ENCODE assay signal across 21 cellular contexts in the genomic region with DNA sequence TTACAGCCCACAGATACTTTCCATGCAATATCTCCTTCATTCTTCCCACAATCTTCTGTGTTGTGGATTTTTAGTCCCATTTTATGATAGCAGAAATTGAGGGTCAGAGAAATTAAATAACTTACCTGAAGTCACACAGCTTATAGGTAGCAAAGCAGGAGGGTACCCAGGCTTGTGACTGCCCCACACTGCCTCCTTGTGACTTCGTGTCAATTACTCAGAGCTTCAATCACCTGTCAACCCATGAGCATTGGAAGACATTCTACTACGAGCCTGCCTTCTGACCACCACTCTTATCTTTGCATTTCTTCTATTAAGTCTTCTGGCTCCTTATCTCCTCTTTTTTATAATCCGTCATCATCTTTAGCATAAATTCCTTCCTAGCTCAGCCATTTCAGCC.
"Had no signal": no experiment of that assay in that cellular context is flagged by ENCODE, and none has a peak within 500 bp of the region (broad histone marks: within the 10 kb centered on the region; RNA-seq: fewer than 3 reads in every experiment).

No MANE protein-coding gene starts in this region.

- DNase-seq: activated B cell treated with CpG ODN at 0.5 μM for 24 hours; activated CD4-positive, alpha-beta memory T cell treated with anti-CD3 and anti-CD28 coated beads for 36 hours; activated CD4-positive, alpha-beta T cell treated with anti-CD3 and anti-CD28 coated beads for 4 hours; activated gamma-delta T cell treated with Interleukin-2 at 50 U/mL for 16 hours; activated naive CD8-positive, alpha-beta T cell treated with anti-CD3 and anti-CD28 coated beads for 36 hours; activated T-cell treated with anti-CD3 and anti-CD28 coated beads for 4 hours; amniotic stem cell; effector CD4-positive, alpha-beta T cell; left cardiac atrium; naive thymus-derived CD8-positive, alpha-beta T cell; pancreas; stimulated activated CD4-positive, alpha-beta T cell treated with anti-CD3 and anti-CD28 coated beads, Interleukin-4, amount 100 ng/mL, for 24 hours; stomach; T-helper 2 cell; testis had no signal

- H3K36me3 ChIP-seq: esophagus muscularis mucosa, gastroesophageal sphincter, pancreas, stomach had no signal

- H3K27me3 Mint-ChIP-seq: activated B cell treated with CpG ODN at 0.5 μM for 24 hours; activated CD4-positive, alpha-beta memory T cell treated with anti-CD3 and anti-CD28 coated beads for 36 hours; type B pancreatic cell had no signal

- H3K4me2 ChIP-seq: smooth muscle cell had no signal

- H3K27ac Mint-ChIP-seq: activated B cell treated with CpG ODN at 0.5 μM for 24 hours; activated CD4-positive, alpha-beta memory T cell treated with anti-CD3 and anti-CD28 coated beads for 36 hours; activated naive CD8-positive, alpha-beta T cell treated with anti-CD3 and anti-CD28 coated beads for 36 hours; activated T-helper 1 cell treated with anti-CD3 and anti-CD28 coated beads, Interleukin-12 subunit alpha, Interleukin-12 subunit beta, Interleukin-2, Interleukin-4 antibody, amounts not matched to agents 30 ng/mL and 10 ng/mL and 1 ng/mL, durations not matched to agents 14 hours and 24 hours and 36 hours; naive thymus-derived CD8-positive, alpha-beta T cell; stimulated activated effector memory CD8-positive, alpha-beta T cell treated with anti-CD3 and anti-CD28 coated beads, Interleukin-12 subunit alpha, Interleukin-12 subunit beta, amount 100 ng/mL, for 72 hours; type B pancreatic cell had no signal

- H3K9me3 ChIP-seq: esophagus muscularis mucosa, gastroesophageal sphincter, pancreas, stomach, testis had no signal

- H3K4me3 ChIP-seq: esophagus muscularis mucosa, gastroesophageal sphincter, pancreas, smooth muscle cell, stomach, testis had no signal

- H3K9me3 Mint-ChIP-seq: activated CD4-positive, alpha-beta memory T cell treated with anti-CD3 and anti-CD28 coated beads for 36 hours; activated naive CD8-positive, alpha-beta T cell treated with anti-CD3 and anti-CD28 coated beads for 36 hours; activated T-helper 1 cell treated with anti-CD3 and anti-CD28 coated beads, Interleukin-12 subunit alpha, Interleukin-12 subunit beta, Interleukin-2, Interleukin-4 antibody, amounts not matched to agents 30 ng/mL and 10 ng/mL and 1 ng/mL, durations not matched to agents 14 hours and 24 hours and 36 hours had no signal

- H3K36me3 Mint-ChIP-seq: activated CD4-positive, alpha-beta memory T cell treated with anti-CD3 and anti-CD28 coated beads for 36 hours; activated naive CD8-positive, alpha-beta T cell treated with anti-CD3 and anti-CD28 coated beads for 36 hours; naive thymus-derived CD8-positive, alpha-beta T cell; stimulated activated effector memory CD8-positive, alpha-beta T cell treated with anti-CD3 and anti-CD28 coated beads, Interleukin-12 subunit alpha, Interleukin-12 subunit beta, amount 100 ng/mL, for 72 hours; type B pancreatic cell had no signal

- H3K4me1 Mint-ChIP-seq: activated B cell treated with CpG ODN at 0.5 μM for 24 hours; activated naive CD8-positive, alpha-beta T cell treated with anti-CD3 and anti-CD28 coated beads for 36 hours; naive thymus-derived CD8-positive, alpha-beta T cell; stimulated activated effector memory CD8-positive, alpha-beta T cell treated with anti-CD3 and anti-CD28 coated beads, Interleukin-12 subunit alpha, Interleukin-12 subunit beta, amount 100 ng/mL, for 72 hours had no signal

- H3K4me3 Mint-ChIP-seq: activated B cell treated with CpG ODN at 0.5 μM for 24 hours; activated CD4-positive, alpha-beta memory T cell treated with anti-CD3 and anti-CD28 coated beads for 36 hours; activated naive CD8-positive, alpha-beta T cell treated with anti-CD3 and anti-CD28 coated beads for 36 hours; activated T-helper 1 cell treated with anti-CD3 and anti-CD28 coated beads, Interleukin-12 subunit alpha, Interleukin-12 subunit beta, Interleukin-2, Interleukin-4 antibody, amounts not matched to agents 30 ng/mL and 10 ng/mL and 1 ng/mL, durations not matched to agents 14 hours and 24 hours and 36 hours; naive thymus-derived CD8-positive, alpha-beta T cell; stimulated activated effector memory CD8-positive, alpha-beta T cell treated with anti-CD3 and anti-CD28 coated beads, Interleukin-12 subunit alpha, Interleukin-12 subunit beta, amount 100 ng/mL, for 72 hours; type B pancreatic cell had no signal

- H3K27me3 ChIP-seq: esophagus muscularis mucosa, gastroesophageal sphincter, pancreas, stomach, testis had no signal

- H3K27ac ChIP-seq: esophagus muscularis mucosa, gastroesophageal sphincter, pancreas, stomach, testis had no signal

- H3K4me1 ChIP-seq: esophagus muscularis mucosa, gastroesophageal sphincter, pancreas, stomach, testis had no signal
